1 cellular context compared by ENCODE assay signal in the genomic region with DNA sequence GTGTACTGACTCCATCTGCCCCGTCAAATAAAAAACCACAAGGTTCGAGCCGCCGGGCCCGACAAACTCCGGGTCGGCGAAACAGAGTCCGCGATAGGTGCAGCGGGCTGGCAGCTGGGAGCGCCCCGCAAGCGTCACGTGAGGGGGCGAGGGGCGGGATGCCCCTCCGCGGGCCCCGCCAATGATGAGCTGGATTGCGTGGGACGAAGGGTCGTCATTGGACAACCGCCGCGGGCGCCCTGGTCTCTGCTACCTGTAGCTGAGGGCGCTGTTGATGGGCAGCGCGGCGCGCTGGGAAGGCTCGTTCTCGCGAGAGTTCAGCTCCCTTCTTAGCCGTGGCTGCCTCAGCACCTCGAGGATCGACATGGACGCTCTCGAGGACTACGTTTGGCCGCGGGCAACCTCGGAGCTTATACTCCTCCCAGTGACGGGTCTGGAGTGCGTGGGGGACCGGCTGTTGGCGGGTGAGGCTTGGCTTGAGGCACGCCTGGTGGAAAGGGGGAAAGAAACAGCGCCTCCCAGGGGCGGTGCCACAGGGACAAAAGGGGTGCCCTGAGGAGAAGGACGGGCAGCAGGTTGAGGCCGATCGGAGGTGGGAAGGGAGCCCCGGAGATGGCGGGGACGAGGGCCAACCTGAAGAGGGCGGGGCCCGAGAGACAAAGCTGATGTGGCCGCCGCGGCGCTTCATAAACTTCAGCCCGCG.
TF ChIP-seq lines count a peak whose summit lies in the region.

TSS of gene WDR6 (plus strand) at position 324 of the 703 bp plus-strand sequence. CDS start at position 365, 41 bp downstream.

TF ChIP-seq in HepG2, 621 proteins besides CTCF, POLR2A, EP300 and RAD21 (continued from another document and continues in another):
- no peak for TF ChIP-seq SATB2 (CRISPR knock-in tag; IDR thresholded peaks at IDR 0.05)
- TF ChIP-seq ZFAT (CRISPR knock-in tag; conservative IDR thresholded peaks at IDR 0.05): no peak
- TF ChIP-seq ZNF3 (CRISPR knock-in tag; IDR thresholded peaks at IDR 0.05): no peak
- TF ChIP-seq, protein P1, sequence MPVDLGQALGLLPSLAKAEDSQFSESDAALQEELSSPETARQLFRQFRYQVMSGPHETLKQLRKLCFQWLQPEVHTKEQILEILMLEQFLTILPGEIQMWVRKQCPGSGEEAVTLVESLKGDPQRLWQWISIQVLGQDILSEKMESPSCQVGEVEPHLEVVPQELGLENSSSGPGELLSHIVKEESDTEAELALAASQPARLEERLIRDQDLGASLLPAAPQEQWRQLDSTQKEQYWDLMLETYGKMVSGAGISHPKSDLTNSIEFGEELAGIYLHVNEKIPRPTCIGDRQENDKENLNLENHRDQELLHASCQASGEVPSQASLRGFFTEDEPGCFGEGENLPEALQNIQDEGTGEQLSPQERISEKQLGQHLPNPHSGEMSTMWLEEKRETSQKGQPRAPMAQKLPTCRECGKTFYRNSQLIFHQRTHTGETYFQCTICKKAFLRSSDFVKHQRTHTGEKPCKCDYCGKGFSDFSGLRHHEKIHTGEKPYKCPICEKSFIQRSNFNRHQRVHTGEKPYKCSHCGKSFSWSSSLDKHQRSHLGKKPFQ (CRISPR knock-in tag; IDR thresholded peaks at IDR 0.05; ENCODE audit: insufficient replicate concordance): peak; percentile 60
- peak; percentile 72; the same call in 1 of the 3 replicates for TF ChIP-seq MXI1 (IDR thresholded peaks at IDR 0.05; ENCODE audit: borderline replicate concordance, low read depth, low read length)
- 0 out of 2 replicates have a peak, but pooled peaks have one; percentile 39 for TF ChIP-seq ZNF235 (CRISPR knock-in tag; IDR thresholded peaks at IDR 0.05; ENCODE audit: borderline replicate concordance)
- peak; percentile 80; the same call in 1 of the 2 replicates for TF ChIP-seq MYC (CRISPR knock-in tag; IDR thresholded peaks at IDR 0.05; ENCODE audit: borderline replicate concordance)
- 0 out of 2 replicates have a peak, but pooled peaks have one; percentile 47 for TF ChIP-seq ZNF180 (CRISPR knock-in tag; IDR thresholded peaks at IDR 0.05; ENCODE audit: borderline replicate concordance, low read depth)
- TF ChIP-seq ARNT2 (CRISPR knock-in tag; IDR thresholded peaks at IDR 0.05; ENCODE audit: low read depth): peak; percentile 88; the same call in 1 of the 2 replicates
- TF ChIP-seq MAFG (CRISPR knock-in tag; IDR thresholded peaks at IDR 0.05): no peak
- no peak; the same call in 1 of the 2 replicates for TF ChIP-seq ZBTB7B (CRISPR knock-in tag; IDR thresholded peaks at IDR 0.05)
- peak; percentile 34 for TF ChIP-seq JARID2 (CRISPR knock-in tag; IDR thresholded peaks at IDR 0.05; ENCODE audit: insufficient replicate concordance)
- peak; percentile 51; the same call in 1 of the 2 replicates for TF ChIP-seq ATF1 (CRISPR knock-in tag; IDR thresholded peaks at IDR 0.05)
- TF ChIP-seq ZNF704 (CRISPR knock-in tag; IDR thresholded peaks at IDR 0.05; ENCODE audit: borderline replicate concordance): peak; percentile 48
- TF ChIP-seq AGO2 (optimal IDR thresholded peaks at IDR 0.05; ENCODE audit: low read depth, low read length): peak; percentile 75
- TF ChIP-seq, protein P2, sequence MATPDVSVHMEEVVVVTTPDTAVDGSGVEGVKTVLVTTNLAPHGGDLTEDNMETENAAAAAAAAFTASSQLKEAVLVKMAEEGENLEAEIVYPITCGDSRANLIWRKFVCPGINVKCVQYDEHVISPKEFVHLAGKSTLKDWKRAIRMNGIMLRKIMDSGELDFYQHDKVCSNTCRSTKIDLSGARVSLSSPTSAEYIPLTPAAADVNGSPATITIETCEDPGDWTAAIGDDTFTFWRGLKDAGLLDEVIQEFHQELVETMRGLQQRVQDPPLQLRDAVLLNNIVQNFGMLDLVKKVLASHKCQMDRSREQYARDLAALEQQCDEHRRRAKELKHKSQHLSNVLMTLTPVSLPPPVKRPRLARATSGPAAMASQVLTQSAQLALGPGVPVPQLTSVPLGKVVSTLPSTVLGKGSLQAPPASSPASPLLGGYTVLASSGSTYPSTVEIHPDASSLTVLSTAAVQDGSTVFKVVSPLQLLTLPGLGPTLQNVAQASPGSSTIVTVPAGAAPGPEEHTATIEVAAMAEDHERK (CRISPR knock-in tag; IDR thresholded peaks at IDR 0.05; ENCODE audit: low read depth): peak; percentile 34; the same call in 1 of the 2 replicates
- peak; percentile 97 for TF ChIP-seq POLR2G (IDR thresholded peaks at IDR 0.05; ENCODE audit: low read depth, low read length)
- TF ChIP-seq HMGXB4 (CRISPR knock-in tag; IDR thresholded peaks at IDR 0.05; ENCODE audit: borderline replicate concordance in 1 of 2, low read depth in 1 of 2): peak; percentile 83 to 96; a peak in 3 of 4 replicates
- no peak for TF ChIP-seq ZKSCAN1 (IDR thresholded peaks at IDR 0.05; ENCODE audit: low read length)
- peak; percentile 90 for TF ChIP-seq RBM39 (IDR thresholded peaks at IDR 0.05; ENCODE audit: low read depth, low read length, poor library complexity, severe bottlenecking)
- TF ChIP-seq ZSCAN5A (CRISPR knock-in tag; IDR thresholded peaks at IDR 0.05; ENCODE audit: borderline replicate concordance): 0 out of 2 replicates have a peak, but pooled peaks have one; percentile 45
- TF ChIP-seq NFYB (CRISPR knock-in tag; IDR thresholded peaks at IDR 0.05): peak; percentile 97
- no peak for TF ChIP-seq ZNF446 (CRISPR knock-in tag; IDR thresholded peaks at IDR 0.05)
- peak; percentile 66 for TF ChIP-seq GZF1 (CRISPR knock-in tag; IDR thresholded peaks at IDR 0.05)
- peak; percentile 88 for TF ChIP-seq PTBP1 (IDR thresholded peaks at IDR 0.05; ENCODE audit: low read depth, low read length, poor library complexity, severe bottlenecking)
- TF ChIP-seq NONO (IDR thresholded peaks at IDR 0.05): no peak
- peak; percentile 84 for TF ChIP-seq NONO (CRISPR knock-in tag; conservative IDR thresholded peaks at IDR 0.05)
- peak; percentile 58 for TF ChIP-seq FOXK2 (IDR thresholded peaks at IDR 0.05)
- TF ChIP-seq ZNF83 (CRISPR knock-in tag; IDR thresholded peaks at IDR 0.05; ENCODE audit: borderline replicate concordance): peak; percentile 73; the same call in 1 of the 2 replicates
- TF ChIP-seq NR2F6 (IDR thresholded peaks at IDR 0.05): no peak
- peak; percentile 26 for TF ChIP-seq NR2F6 (CRISPR knock-in tag; IDR thresholded peaks at IDR 0.05)
- TF ChIP-seq, protein P3, sequence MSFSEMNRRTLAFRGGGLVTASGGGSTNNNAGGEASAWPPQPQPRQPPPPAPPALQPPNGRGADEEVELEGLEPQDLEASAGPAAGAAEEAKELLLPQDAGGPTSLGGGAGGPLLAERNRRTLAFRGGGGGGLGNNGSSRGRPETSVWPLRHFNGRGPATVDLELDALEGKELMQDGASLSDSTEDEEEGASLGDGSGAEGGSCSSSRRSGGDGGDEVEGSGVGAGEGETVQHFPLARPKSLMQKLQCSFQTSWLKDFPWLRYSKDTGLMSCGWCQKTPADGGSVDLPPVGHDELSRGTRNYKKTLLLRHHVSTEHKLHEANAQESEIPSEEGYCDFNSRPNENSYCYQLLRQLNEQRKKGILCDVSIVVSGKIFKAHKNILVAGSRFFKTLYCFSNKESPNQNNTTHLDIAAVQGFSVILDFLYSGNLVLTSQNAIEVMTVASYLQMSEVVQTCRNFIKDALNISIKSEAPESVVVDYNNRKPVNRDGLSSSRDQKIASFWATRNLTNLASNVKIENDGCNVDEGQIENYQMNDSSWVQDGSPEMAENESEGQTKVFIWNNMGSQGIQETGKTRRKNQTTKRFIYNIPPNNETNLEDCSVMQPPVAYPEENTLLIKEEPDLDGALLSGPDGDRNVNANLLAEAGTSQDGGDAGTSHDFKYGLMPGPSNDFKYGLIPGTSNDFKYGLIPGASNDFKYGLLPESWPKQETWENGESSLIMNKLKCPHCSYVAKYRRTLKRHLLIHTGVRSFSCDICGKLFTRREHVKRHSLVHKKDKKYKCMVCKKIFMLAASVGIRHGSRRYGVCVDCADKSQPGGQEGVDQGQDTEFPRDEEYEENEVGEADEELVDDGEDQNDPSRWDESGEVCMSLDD (CRISPR knock-in tag; IDR thresholded peaks at IDR 0.05; ENCODE audit: borderline replicate concordance): peak; percentile 69; the same call in 1 of the 2 replicates
- peak; percentile 41; the same call in 1 of the 2 replicates for TF ChIP-seq ETV5 (CRISPR knock-in tag; IDR thresholded peaks at IDR 0.05; ENCODE audit: borderline replicate concordance)
- TF ChIP-seq NFE2 (CRISPR knock-in tag; IDR thresholded peaks at IDR 0.05): no peak
- TF ChIP-seq GLI4 (CRISPR knock-in tag; IDR thresholded peaks at IDR 0.05; ENCODE audit: borderline replicate concordance): 0 out of 2 replicates have a peak, but pooled peaks have one; percentile 40
- TF ChIP-seq THAP11 (CRISPR knock-in tag; IDR thresholded peaks at IDR 0.05): peak; percentile 74
- peak; percentile 94 for TF ChIP-seq ZNF747 (CRISPR knock-in tag; IDR thresholded peaks at IDR 0.05; ENCODE audit: borderline replicate concordance)
- TF ChIP-seq MIER3 (CRISPR knock-in tag; IDR thresholded peaks at IDR 0.05; ENCODE audit: borderline replicate concordance): peak; percentile 32; the same call in 1 of the 2 replicates
- TF ChIP-seq ARID2 (CRISPR knock-in tag; IDR thresholded peaks at IDR 0.05; ENCODE audit: borderline replicate concordance): peak; percentile 57; the same call in 1 of the 2 replicates
- TF ChIP-seq ZNF547 (CRISPR knock-in tag; IDR thresholded peaks at IDR 0.05): peak; percentile 79
- TF ChIP-seq, protein P4, sequence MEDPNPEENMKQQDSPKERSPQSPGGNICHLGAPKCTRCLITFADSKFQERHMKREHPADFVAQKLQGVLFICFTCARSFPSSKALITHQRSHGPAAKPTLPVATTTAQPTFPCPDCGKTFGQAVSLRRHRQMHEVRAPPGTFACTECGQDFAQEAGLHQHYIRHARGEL (CRISPR knock-in tag; IDR thresholded peaks at IDR 0.05): 0 out of 2 replicates have a peak, but pooled peaks have one; percentile 10
- no peak for TF ChIP-seq GTF2F1 (IDR thresholded peaks at IDR 0.05; ENCODE audit: low read length)
- TF ChIP-seq SP2 (CRISPR knock-in tag; IDR thresholded peaks at IDR 0.05): peak; percentile 94
- TF ChIP-seq MLX (CRISPR knock-in tag; IDR thresholded peaks at IDR 0.05): no peak; the same call in 1 of the 2 replicates
- TF ChIP-seq ZNF564 (CRISPR knock-in tag; IDR thresholded peaks at IDR 0.05): 0 out of 2 replicates have a peak, but pooled peaks have one; percentile 65
- TF ChIP-seq ZNF44 (CRISPR knock-in tag; IDR thresholded peaks at IDR 0.05): 0 out of 2 replicates have a peak, but pooled peaks have one; percentile 57
- peak; percentile 74 for TF ChIP-seq RFX5 (IDR thresholded peaks at IDR 0.05; ENCODE audit: low read depth, low read length)
- peak; percentile 79; the same call in 1 of the 2 replicates for TF ChIP-seq HNRNPL (IDR thresholded peaks at IDR 0.05; ENCODE audit: low read depth, low read length)
- peak; percentile 97 for TF ChIP-seq MAX (IDR thresholded peaks at IDR 0.05)
- no peak; the same call in 1 of the 2 replicates for TF ChIP-seq KAT7 (CRISPR knock-in tag; IDR thresholded peaks at IDR 0.05; ENCODE audit: borderline replicate concordance)
- TF ChIP-seq KLF11 (CRISPR knock-in tag; IDR thresholded peaks at IDR 0.05): 0 out of 2 replicates have a peak, but pooled peaks have one; percentile 45
- TF ChIP-seq ZNF891 (CRISPR knock-in tag; IDR thresholded peaks at IDR 0.05): peak; percentile 58; the same call in 1 of the 2 replicates
- TF ChIP-seq PRMT3 (CRISPR knock-in tag; IDR thresholded peaks at IDR 0.05; ENCODE audit: borderline replicate concordance, low read depth): peak; percentile 79
- peak; percentile 78 for TF ChIP-seq KDM5B (CRISPR knock-in tag; IDR thresholded peaks at IDR 0.05; ENCODE audit: borderline replicate concordance)
- TF ChIP-seq, protein P5, sequence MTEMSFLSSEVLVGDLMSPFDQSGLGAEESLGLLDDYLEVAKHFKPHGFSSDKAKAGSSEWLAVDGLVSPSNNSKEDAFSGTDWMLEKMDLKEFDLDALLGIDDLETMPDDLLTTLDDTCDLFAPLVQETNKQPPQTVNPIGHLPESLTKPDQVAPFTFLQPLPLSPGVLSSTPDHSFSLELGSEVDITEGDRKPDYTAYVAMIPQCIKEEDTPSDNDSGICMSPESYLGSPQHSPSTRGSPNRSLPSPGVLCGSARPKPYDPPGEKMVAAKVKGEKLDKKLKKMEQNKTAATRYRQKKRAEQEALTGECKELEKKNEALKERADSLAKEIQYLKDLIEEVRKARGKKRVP (CRISPR knock-in tag; IDR thresholded peaks at IDR 0.05): peak in 1 of 2 experiments; percentile 77; a peak in 2 of 4 replicates
